Comparison of ENCODE assay signal across 8 cellular contexts in genomic region chr18:328928-329327, GRCh38.
"Had no signal": no experiment of that assay in that cellular context is flagged by ENCODE, and none has a peak within 500 bp of the region (broad histone marks: within the 10 kb centered on the region; RNA-seq: fewer than 3 reads in every experiment).

No MANE protein-coding gene starts in this region.

- H2AFZ ChIP-seq: GM23248 had no signal

- H3K4me3 Mint-ChIP-seq: IgD-negative memory B cell had no signal

- ATAC-seq: HCT116 had no signal

- H3K36me3 Mint-ChIP-seq: IgD-negative memory B cell had no signal

- H3K4me1 ChIP-seq: HAP-1 had no signal

- H3K27ac ChIP-seq: GM23248 had no signal

- H3K36me3 ChIP-seq: HAP-1 had no signal

- H3K4me3 ChIP-seq: GM23248, HAP-1 had no signal

- H3K9ac ChIP-seq: GM23248 had no signal

- H3K9me3 Mint-ChIP-seq: IgD-negative memory B cell had no signal

- H3K9me3 ChIP-seq: HAP-1 had no signal

- FAIRE-seq: HTR-8/SVneo had no signal

- DNase-seq: GM23248, GOT3, H7, KG1 had no signal
